Comparison of ENCODE assay signal across 8 cellular contexts in the genomic region with DNA sequence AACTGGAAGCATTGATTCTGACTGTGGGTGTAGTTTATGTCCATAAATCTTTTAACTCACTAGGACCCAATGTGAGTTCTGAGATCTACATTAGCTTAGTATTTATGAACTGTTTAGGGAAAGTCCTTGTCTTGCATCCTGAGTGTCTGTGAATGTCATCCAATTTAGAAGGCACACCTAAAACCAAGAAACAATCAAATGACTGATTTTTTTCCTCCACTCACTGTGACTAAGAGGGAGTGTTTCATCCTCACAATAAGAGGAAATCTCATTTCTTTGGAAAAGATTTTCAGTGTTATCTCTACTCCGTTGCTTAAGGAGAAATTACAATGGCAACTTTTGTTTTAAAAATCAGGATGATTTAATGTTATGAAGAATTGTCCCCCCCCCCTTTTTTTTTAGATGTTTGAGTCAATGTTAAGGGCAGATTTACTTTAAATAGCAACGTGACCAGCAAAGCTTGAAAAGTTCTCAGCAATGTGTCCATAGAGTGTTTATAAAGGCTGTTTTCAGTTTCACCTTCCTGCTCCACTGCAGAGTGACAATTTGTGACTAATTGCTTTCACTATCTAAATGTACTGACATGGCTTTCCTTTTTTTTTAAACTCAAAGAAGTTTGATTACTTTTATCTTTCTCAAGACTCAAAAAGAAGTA.
A peak's percentile ranks its signal among the peaks of the same experiment; 100 is the strongest.
DNase-seq lines count a peak whose midpoint lies in the region; ATAC-seq and TF ChIP-seq lines count a peak whose summit lies in the region.
"Had no signal": no experiment of that assay in that cellular context is flagged by ENCODE, and none has a peak within 500 bp of the region (broad histone marks: within the 10 kb centered on the region; RNA-seq: fewer than 3 reads in every experiment).

No MANE protein-coding gene starts in this region.

- H3K27ac ChIP-seq in right cardiac atrium (ENCODE audit: low read length): no peak overlapping the region
- no peak overlapping the region for H3K27ac ChIP-seq in CD8-positive, alpha-beta memory T cell (ENCODE audit: low read depth, low read length)

- intact Hi-C loops in right cardiac atrium (cut with DNase I): no loop called here

- 11% methylated on average over 2 of the region's 2 CpGs for WGBS in right cardiac atrium

- no peaks in the 10 kb centered on the region for H3K9me3 ChIP-seq in right cardiac atrium (ENCODE audit: control insufficient read depth, low read length)
- H3K9me3 ChIP-seq in CD8-positive, alpha-beta memory T cell (ENCODE audit: low read length): no peaks in the 10 kb centered on the region

- no peak overlapping the region for H3K4me3 ChIP-seq in right cardiac atrium (ENCODE audit: low read length)
- H3K4me3 ChIP-seq in CD8-positive, alpha-beta memory T cell (ENCODE audit: low read length): no peak overlapping the region

- ATAC-seq in GM18870 (IDR thresholded peaks at IDR 0.05; ENCODE audit: unreplicated experiment) (peak; percentile 100), GM21717 (IDR thresholded peaks at IDR 0.05; ENCODE audit: unreplicated experiment) (peak; percentile 100), HG03520 (IDR thresholded peaks at IDR 0.05; ENCODE audit: unreplicated experiment) (peak; percentile 100), right cardiac atrium (peak; percentile 48 to 97)

- TF ChIP-seq CTCF in mesothelial cell of epicardium (IDR thresholded peaks at IDR 0.05; ENCODE audit: unreplicated experiment): no peak

- DNase-seq in right cardiac atrium (no peak), mesothelial cell of epicardium (ENCODE audit: low spot score in 2 of 2, unreplicated experiment in 2 of 2) (no peak), DMS79 treated with DMSO at 0.1 percent for 48 hours (lab: John Stamatoyannopoulos, UW) (no peak)
- no peak for DNase-seq in CD8-positive, alpha-beta memory T cell

- H3K4me1 ChIP-seq in right cardiac atrium (ENCODE audit: control insufficient read depth, insufficient read depth, low read length): no peaks in the 10 kb centered on the region
- H3K4me1 ChIP-seq in CD8-positive, alpha-beta memory T cell (ENCODE audit: insufficient read depth, low read length): no peaks in the 10 kb centered on the region

- POLR2A ChIA-PET in CD8-positive, alpha-beta memory T cell (lab: Charles Lee): no interaction called here

- no peaks in the 10 kb centered on the region for H3K27me3 Mint-ChIP-seq in CD8-positive, alpha-beta memory T cell
- H3K27me3 Mint-ChIP-seq in mesothelial cell of epicardium (ENCODE audit: low read depth): no peaks in the 10 kb centered on the region
- H3K27me3 Mint-ChIP-seq: activated naive CD4-positive, alpha-beta T cell treated with anti-CD3 and anti-CD28 coated beads, Interleukin-2, amount 50 U/mL, for 24 hours had no signal

- no peaks in the 10 kb centered on the region for H3K36me3 Mint-ChIP-seq in CD8-positive, alpha-beta memory T cell
- H3K36me3 Mint-ChIP-seq in mesothelial cell of epicardium: no peaks in the 10 kb centered on the region
- H3K36me3 Mint-ChIP-seq: activated naive CD4-positive, alpha-beta T cell treated with anti-CD3 and anti-CD28 coated beads, Interleukin-2, amount 50 U/mL, for 24 hours had no signal

- H3K27ac Mint-ChIP-seq in CD8-positive, alpha-beta memory T cell: no peak overlapping the region
- H3K27ac Mint-ChIP-seq in mesothelial cell of epicardium: no peak overlapping the region
- H3K27ac Mint-ChIP-seq: activated naive CD4-positive, alpha-beta T cell treated with anti-CD3 and anti-CD28 coated beads, Interleukin-2, amount 50 U/mL, for 24 hours had no signal

- no peaks in the 10 kb centered on the region for H3K27me3 ChIP-seq in right cardiac atrium (ENCODE audit: control insufficient read depth, insufficient read depth)
- H3K27me3 ChIP-seq in CD8-positive, alpha-beta memory T cell (ENCODE audit: insufficient read depth, low read length, poor library complexity, severe bottlenecking): no peaks in the 10 kb centered on the region

- no peaks in the 10 kb centered on the region for H3K36me3 ChIP-seq in CD8-positive, alpha-beta memory T cell (ENCODE audit: insufficient read depth, low read length)

- no peak overlapping the region for H3K4me3 Mint-ChIP-seq in CD8-positive, alpha-beta memory T cell
- H3K4me3 Mint-ChIP-seq in mesothelial cell of epicardium: no peak overlapping the region
- H3K4me3 Mint-ChIP-seq: activated naive CD4-positive, alpha-beta T cell treated with anti-CD3 and anti-CD28 coated beads, Interleukin-2, amount 50 U/mL, for 24 hours had no signal

- CTCF ChIA-PET in CD8-positive, alpha-beta memory T cell (lab: Charles Lee): no interaction called here

- H3K4me1 Mint-ChIP-seq in CD8-positive, alpha-beta memory T cell: no peaks in the 10 kb centered on the region
- H3K4me1 Mint-ChIP-seq in mesothelial cell of epicardium: no peaks in the 10 kb centered on the region
- H3K4me1 Mint-ChIP-seq: activated naive CD4-positive, alpha-beta T cell treated with anti-CD3 and anti-CD28 coated beads, Interleukin-2, amount 50 U/mL, for 24 hours had no signal

- H3K9me3 Mint-ChIP-seq in CD8-positive, alpha-beta memory T cell: peaks cover 0 to 8% (median 0%) of the 10 kb centered on the region in 5 donors
- peaks cover 18% of the 10 kb centered on the region for H3K9me3 Mint-ChIP-seq in mesothelial cell of epicardium
- H3K9me3 Mint-ChIP-seq: activated naive CD4-positive, alpha-beta T cell treated with anti-CD3 and anti-CD28 coated beads, Interleukin-2, amount 50 U/mL, for 24 hours had no signal
